In the genomic region with DNA sequence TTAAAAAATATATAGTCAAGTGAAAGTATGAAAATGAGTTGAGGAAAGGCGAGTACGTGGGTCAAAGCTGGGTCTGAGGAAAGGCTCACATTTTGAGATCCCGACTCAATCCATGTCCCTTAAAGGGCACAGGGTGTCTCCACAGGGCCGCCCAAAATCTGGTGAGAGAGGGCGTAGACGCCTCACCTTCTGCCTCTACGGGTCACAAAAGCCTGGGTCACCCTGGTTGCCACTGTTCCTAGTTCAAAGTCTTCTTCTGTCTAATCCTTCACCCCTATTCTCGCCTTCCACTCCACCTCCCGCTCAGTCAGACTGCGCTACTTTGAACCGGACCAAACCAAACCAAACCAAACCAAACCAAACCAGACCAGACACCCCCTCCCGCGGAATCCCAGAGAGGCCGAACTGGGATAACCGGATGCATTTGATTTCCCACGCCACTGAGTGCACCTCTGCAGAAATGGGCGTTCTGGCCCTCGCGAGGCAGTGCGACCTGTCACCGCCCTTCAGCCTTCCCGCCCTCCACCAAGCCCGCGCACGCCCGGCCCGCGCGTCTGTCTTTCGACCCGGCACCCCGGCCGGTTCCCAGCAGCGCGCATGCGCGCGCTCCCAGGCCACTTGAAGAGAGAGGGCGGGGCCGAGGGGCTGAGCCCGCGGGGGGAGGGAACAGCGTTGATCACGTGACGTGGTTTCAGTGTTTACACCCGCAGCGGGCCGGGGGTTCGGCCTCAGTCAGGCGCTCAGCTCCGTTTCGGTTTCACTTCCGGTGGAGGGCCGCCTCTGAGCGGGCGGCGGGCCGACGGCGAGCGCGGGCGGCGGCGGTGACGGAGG, we compare ENCODE assay signal across 1 cellular context.
TF ChIP-seq lines count a peak whose summit lies in the region.

Gene FMR1 (plus strand): TSS at position 728 of the 831 bp plus-strand sequence. CDS start 261 bp downstream, outside the sequence.

TF ChIP-seq in HepG2, 621 proteins besides CTCF, POLR2A, EP300 and RAD21 (continued from another document and continues in another):
- TF ChIP-seq ZHX1 (CRISPR knock-in tag; IDR thresholded peaks at IDR 0.05; ENCODE audit: low read depth) = 0 out of 2 replicates have a peak, but pooled peaks have one; percentile 57
- TF ChIP-seq, protein P1, sequence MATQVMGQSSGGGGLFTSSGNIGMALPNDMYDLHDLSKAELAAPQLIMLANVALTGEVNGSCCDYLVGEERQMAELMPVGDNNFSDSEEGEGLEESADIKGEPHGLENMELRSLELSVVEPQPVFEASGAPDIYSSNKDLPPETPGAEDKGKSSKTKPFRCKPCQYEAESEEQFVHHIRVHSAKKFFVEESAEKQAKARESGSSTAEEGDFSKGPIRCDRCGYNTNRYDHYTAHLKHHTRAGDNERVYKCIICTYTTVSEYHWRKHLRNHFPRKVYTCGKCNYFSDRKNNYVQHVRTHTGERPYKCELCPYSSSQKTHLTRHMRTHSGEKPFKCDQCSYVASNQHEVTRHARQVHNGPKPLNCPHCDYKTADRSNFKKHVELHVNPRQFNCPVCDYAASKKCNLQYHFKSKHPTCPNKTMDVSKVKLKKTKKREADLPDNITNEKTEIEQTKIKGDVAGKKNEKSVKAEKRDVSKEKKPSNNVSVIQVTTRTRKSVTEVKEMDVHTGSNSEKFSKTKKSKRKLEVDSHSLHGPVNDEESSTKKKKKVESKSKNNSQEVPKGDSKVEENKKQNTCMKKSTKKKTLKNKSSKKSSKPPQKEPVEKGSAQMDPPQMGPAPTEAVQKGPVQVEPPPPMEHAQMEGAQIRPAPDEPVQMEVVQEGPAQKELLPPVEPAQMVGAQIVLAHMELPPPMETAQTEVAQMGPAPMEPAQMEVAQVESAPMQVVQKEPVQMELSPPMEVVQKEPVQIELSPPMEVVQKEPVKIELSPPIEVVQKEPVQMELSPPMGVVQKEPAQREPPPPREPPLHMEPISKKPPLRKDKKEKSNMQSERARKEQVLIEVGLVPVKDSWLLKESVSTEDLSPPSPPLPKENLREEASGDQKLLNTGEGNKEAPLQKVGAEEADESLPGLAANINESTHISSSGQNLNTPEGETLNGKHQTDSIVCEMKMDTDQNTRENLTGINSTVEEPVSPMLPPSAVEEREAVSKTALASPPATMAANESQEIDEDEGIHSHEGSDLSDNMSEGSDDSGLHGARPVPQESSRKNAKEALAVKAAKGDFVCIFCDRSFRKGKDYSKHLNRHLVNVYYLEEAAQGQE (IDR thresholded peaks at IDR 0.05; ENCODE audit: borderline replicate concordance in 1 of 2, low read depth in 1 of 2, low read length in 2 of 2) = no peak
- peak; percentile 94 for TF ChIP-seq MAX (IDR thresholded peaks at IDR 0.05)
- no peak for TF ChIP-seq ZEB1 (IDR thresholded peaks at IDR 0.05; ENCODE audit: insufficient replicate concordance, low read depth)
- TF ChIP-seq, protein P2, sequence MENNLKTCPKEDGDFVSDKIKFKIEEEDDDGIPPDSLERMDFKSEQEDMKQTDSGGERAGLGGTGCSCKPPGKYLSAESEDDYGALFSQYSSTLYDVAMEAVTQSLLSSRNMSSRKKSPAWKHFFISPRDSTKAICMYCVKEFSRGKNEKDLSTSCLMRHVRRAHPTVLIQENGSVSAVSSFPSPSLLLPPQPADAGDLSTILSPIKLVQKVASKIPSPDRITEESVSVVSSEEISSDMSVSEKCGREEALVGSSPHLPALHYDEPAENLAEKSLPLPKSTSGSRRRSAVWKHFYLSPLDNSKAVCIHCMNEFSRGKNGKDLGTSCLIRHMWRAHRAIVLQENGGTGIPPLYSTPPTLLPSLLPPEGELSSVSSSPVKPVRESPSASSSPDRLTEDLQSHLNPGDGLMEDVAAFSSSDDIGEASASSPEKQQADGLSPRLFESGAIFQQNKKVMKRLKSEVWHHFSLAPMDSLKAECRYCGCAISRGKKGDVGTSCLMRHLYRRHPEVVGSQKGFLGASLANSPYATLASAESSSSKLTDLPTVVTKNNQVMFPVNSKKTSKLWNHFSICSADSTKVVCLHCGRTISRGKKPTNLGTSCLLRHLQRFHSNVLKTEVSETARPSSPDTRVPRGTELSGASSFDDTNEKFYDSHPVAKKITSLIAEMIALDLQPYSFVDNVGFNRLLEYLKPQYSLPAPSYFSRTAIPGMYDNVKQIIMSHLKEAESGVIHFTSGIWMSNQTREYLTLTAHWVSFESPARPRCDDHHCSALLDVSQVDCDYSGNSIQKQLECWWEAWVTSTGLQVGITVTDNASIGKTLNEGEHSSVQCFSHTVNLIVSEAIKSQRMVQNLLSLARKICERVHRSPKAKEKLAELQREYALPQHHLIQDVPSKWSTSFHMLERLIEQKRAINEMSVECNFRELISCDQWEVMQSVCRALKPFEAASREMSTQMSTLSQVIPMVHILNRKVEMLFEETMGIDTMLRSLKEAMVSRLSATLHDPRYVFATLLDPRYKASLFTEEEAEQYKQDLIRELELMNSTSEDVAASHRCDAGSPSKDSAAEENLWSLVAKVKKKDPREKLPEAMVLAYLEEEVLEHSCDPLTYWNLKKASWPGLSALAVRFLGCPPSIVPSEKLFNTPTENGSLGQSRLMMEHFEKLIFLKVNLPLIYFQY (CRISPR knock-in tag; IDR thresholded peaks at IDR 0.05; ENCODE audit: borderline replicate concordance) = peak; percentile 22; the same call in 1 of the 2 replicates
- TF ChIP-seq ZNF543 (CRISPR knock-in tag; IDR thresholded peaks at IDR 0.05) = no peak
- 0 out of 2 replicates have a peak, but pooled peaks have one; percentile 29 for TF ChIP-seq GFI1 (CRISPR knock-in tag; IDR thresholded peaks at IDR 0.05; ENCODE audit: borderline replicate concordance)
- TF ChIP-seq TAF1 (CRISPR knock-in tag; IDR thresholded peaks at IDR 0.05) = peak; percentile 46; the same call in 1 of the 2 replicates
- TF ChIP-seq, protein P3, sequence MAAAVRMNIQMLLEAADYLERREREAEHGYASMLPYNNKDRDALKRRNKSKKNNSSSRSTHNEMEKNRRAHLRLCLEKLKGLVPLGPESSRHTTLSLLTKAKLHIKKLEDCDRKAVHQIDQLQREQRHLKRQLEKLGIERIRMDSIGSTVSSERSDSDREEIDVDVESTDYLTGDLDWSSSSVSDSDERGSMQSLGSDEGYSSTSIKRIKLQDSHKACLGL (CRISPR knock-in tag; IDR thresholded peaks at IDR 0.05) = peak; percentile 37; the same call in 1 of the 2 replicates
- TF ChIP-seq, protein P4, sequence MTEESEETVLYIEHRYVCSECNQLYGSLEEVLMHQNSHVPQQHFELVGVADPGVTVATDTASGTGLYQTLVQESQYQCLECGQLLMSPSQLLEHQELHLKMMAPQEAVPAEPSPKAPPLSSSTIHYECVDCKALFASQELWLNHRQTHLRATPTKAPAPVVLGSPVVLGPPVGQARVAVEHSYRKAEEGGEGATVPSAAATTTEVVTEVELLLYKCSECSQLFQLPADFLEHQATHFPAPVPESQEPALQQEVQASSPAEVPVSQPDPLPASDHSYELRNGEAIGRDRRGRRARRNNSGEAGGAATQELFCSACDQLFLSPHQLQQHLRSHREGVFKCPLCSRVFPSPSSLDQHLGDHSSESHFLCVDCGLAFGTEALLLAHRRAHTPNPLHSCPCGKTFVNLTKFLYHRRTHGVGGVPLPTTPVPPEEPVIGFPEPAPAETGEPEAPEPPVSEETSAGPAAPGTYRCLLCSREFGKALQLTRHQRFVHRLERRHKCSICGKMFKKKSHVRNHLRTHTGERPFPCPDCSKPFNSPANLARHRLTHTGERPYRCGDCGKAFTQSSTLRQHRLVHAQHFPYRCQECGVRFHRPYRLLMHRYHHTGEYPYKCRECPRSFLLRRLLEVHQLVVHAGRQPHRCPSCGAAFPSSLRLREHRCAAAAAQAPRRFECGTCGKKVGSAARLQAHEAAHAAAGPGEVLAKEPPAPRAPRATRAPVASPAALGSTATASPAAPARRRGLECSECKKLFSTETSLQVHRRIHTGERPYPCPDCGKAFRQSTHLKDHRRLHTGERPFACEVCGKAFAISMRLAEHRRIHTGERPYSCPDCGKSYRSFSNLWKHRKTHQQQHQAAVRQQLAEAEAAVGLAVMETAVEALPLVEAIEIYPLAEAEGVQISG (CRISPR knock-in tag; IDR thresholded peaks at IDR 0.05) = peak; percentile 41; the same call in 1 of the 2 replicates
- no peak for TF ChIP-seq CHD4 (IDR thresholded peaks at IDR 0.05; ENCODE audit: borderline replicate concordance, low read length)
- peak; percentile 36; the same call in 1 of the 2 replicates for TF ChIP-seq ZNF501 (CRISPR knock-in tag; IDR thresholded peaks at IDR 0.05)
- no peak for TF ChIP-seq ZNF33A (CRISPR knock-in tag; IDR thresholded peaks at IDR 0.05; ENCODE audit: borderline replicate concordance)
- peak; percentile 84 for TF ChIP-seq KMT2B (CRISPR knock-in tag; IDR thresholded peaks at IDR 0.05)
- TF ChIP-seq, protein P5, sequence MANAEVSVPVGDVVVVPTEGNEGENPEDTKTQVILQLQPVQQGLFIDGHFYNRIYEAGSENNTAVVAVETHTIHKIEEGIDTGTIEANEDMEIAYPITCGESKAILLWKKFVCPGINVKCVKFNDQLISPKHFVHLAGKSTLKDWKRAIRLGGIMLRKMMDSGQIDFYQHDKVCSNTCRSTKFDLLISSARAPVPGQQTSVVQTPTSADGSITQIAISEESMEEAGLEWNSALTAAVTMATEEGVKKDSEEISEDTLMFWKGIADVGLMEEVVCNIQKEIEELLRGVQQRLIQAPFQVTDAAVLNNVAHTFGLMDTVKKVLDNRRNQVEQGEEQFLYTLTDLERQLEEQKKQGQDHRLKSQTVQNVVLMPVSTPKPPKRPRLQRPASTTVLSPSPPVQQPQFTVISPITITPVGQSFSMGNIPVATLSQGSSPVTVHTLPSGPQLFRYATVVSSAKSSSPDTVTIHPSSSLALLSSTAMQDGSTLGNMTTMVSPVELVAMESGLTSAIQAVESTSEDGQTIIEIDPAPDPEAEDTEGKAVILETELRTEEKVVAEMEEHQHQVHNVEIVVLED (CRISPR knock-in tag; IDR thresholded peaks at IDR 0.05; ENCODE audit: borderline replicate concordance) = peak; percentile 79
- peak; percentile 93 for TF ChIP-seq DR1 (CRISPR knock-in tag; IDR thresholded peaks at IDR 0.05)
- TF ChIP-seq ZSCAN22 (CRISPR knock-in tag; IDR thresholded peaks at IDR 0.05) = no peak
- 0 out of 2 replicates have a peak, but pooled peaks have one; percentile 16 for TF ChIP-seq DMAP1 (CRISPR knock-in tag; IDR thresholded peaks at IDR 0.05)
- peak; percentile 69; the same call in 1 of the 2 replicates for TF ChIP-seq NFAT5 (CRISPR knock-in tag; IDR thresholded peaks at IDR 0.05)
- peak; percentile 51; the same call in 1 of the 2 replicates for TF ChIP-seq MAZ (IDR thresholded peaks at IDR 0.05; ENCODE audit: borderline replicate concordance, low read depth, low read length)
- TF ChIP-seq MAZ (CRISPR knock-in tag; IDR thresholded peaks at IDR 0.05; ENCODE audit: low read depth) = no peak
- TF ChIP-seq, protein P6, sequence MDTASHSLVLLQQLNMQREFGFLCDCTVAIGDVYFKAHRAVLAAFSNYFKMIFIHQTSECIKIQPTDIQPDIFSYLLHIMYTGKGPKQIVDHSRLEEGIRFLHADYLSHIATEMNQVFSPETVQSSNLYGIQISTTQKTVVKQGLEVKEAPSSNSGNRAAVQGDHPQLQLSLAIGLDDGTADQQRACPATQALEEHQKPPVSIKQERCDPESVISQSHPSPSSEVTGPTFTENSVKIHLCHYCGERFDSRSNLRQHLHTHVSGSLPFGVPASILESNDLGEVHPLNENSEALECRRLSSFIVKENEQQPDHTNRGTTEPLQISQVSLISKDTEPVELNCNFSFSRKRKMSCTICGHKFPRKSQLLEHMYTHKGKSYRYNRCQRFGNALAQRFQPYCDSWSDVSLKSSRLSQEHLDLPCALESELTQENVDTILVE (CRISPR knock-in tag; IDR thresholded peaks at IDR 0.05) = peak; percentile 73; the same call in 1 of the 2 replicates
- TF ChIP-seq ARNTL (CRISPR knock-in tag; IDR thresholded peaks at IDR 0.05) = no peak
- no peak for TF ChIP-seq TBL1XR1 (IDR thresholded peaks at IDR 0.05; ENCODE audit: borderline replicate concordance, low read length, partially characterized antibody)
